ENCODE assay signal across 16 cellular contexts in the genomic region with DNA sequence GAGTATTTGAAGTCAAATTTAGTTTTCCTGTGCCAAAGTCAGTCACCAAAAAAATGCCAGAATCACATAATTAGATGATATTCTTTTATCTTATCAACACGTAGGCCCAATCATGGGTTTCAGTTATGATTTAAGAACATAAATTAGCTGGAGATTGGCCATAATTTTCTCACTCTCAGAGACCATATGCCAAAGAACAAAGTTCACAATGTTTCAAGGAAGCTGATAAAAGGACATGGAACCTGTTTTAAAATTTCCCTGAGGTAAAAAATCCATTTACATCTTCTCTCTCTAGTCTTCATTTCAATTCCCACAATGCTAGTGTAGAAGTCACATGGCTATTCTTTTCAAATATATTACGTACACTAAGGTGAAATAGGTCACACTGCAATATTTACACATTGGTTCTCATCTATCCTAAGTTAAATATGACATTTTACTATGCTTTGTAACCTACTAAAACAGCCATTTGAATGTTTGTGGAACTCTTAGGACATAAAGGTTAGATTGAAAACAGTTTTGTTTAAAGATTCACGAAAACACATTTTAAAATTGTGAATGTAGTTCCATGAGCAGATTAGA. TPM values are rescaled to one million over a fixed set of nuclear protein-coding genes. Genes with fewer than 3 reads are reported as not detected.
DNase-seq lines count a peak whose midpoint lies in the region; ATAC-seq, FAIRE-seq and TF ChIP-seq lines count a peak whose summit lies in the region.
"Had no signal": no experiment of that assay in that cellular context is flagged by ENCODE, and none has a peak within 500 bp of the region (broad histone marks: within the 10 kb centered on the region; RNA-seq: fewer than 3 reads in every experiment).

No MANE protein-coding gene starts in this region.

- H3K27ac Mint-ChIP-seq in GM23338: no peak overlapping the region
- H3K27ac Mint-ChIP-seq: H9 had no signal

- no peak overlapping the region for H3K4me3 Mint-ChIP-seq in GM23338
- H3K4me3 Mint-ChIP-seq: CD4-positive, CD25-positive, alpha-beta regulatory T cell; H9 had no signal

- RAD21 ChIA-PET in GM12878 (lab: Charles Lee; ENCODE audit: unreplicated experiment): no interaction called here

- no peak overlapping the region for H3K4me2 ChIP-seq in GM12878 (ENCODE audit: control insufficient read depth, insufficient read depth)
- no peak overlapping the region for H3K4me2 ChIP-seq in GM23338
- H3K4me2 ChIP-seq: BLaER1 treated with 17β-estradiol and CSF1 and Interleukin-3, amounts not matched to agents 10 nM and 100 nM had no signal

- H3K79me2 ChIP-seq in GM12878 (ENCODE audit: control insufficient read depth, insufficient read depth, low read length): no peaks in the 10 kb centered on the region
- no peaks in the 10 kb centered on the region for H3K79me2 ChIP-seq in GM23338 (replicated peaks; ENCODE audit: insufficient read depth)

- no peak overlapping the region for H2AFZ ChIP-seq in GM12878 (ENCODE audit: control insufficient read depth, low read depth, low read length)
- H2AFZ ChIP-seq in GM23338: no peak overlapping the region

- H3K9me3 ChIP-seq in GM12878 (replicated peaks; ENCODE audit: control insufficient read depth, insufficient read depth, low read length): no peaks in the 10 kb centered on the region; the same call in 2 of the 3 replicates
- H3K9me3 ChIP-seq in pancreas: no peaks in the 10 kb centered on the region
- no peaks in the 10 kb centered on the region for H3K9me3 ChIP-seq in Peyer's patch
- H3K9me3 ChIP-seq in kidney (ENCODE audit: control insufficient read depth in 1 of 2, low read length in 2 of 2): no peaks in the 10 kb centered on the region

- peak; percentile 44 for FAIRE-seq in D721Med (lab: Jason Lieb, UNC)
- peak; percentile 84 for FAIRE-seq in GM12878 (lab: Jason Lieb, UNC)
- FAIRE-seq in pancreas (lab: Jason Lieb, UNC): no peak
- no peak for FAIRE-seq in kidney (lab: Jason Lieb, UNC)
- FAIRE-seq: GM19239 had no signal

- no peaks in the 10 kb centered on the region; the same call in 2 of the 3 replicates for H3K9me3 Mint-ChIP-seq in GM23338
- H3K9me3 Mint-ChIP-seq: CD4-positive, CD25-positive, alpha-beta regulatory T cell; H9 had no signal

- TF ChIP-seq RAD21 in GM12878 (IDR thresholded peaks at IDR 0.05; ENCODE audit: insufficient read depth, low read depth, low read length): no peak

- peaks cover 3 to 7% of the 10 kb centered on the region in 2 experiments; a peak in 3 of 4 replicates for H3K36me3 ChIP-seq in GM12878 (ENCODE audit: control insufficient read depth in 2 of 2, insufficient read depth in 2 of 2, low read length in 1 of 2)
- H3K36me3 ChIP-seq in pancreas: peaks cover 3 to 53% (median 12%) of the 10 kb centered on the region in 3 donors
- H3K36me3 ChIP-seq in Peyer's patch: peaks cover 0 to 25% (median 0%) of the 10 kb centered on the region in 3 donors
- peaks cover 4% of the 10 kb centered on the region for H3K36me3 ChIP-seq in GM23338 (ENCODE audit: insufficient read depth)
- H3K36me3 ChIP-seq in kidney (ENCODE audit: control insufficient read depth in 1 of 2, insufficient read depth in 2 of 2, low read length in 2 of 2): peaks cover 12 to 36% of the 10 kb centered on the region in 2 donors

- TF ChIP-seq CTCF in D721Med (IDR thresholded peaks at IDR 0.05; ENCODE audit: insufficient read depth, missing control alignments) (no peak), GM12878 (IDR thresholded peaks at IDR 0.05 in 2 of 3, conservative IDR thresholded peaks at IDR 0.05 in 1 of 3; ENCODE audit: control insufficient read depth in 2 of 3, extremely low read depth in 1 of 3, insufficient read depth in 1 of 3, low read depth in 3 of 3, low read length in 3 of 3) (no peak), pancreas (IDR thresholded peaks at IDR 0.05) (no peak), Peyer's patch (IDR thresholded peaks at IDR 0.05) (no peak), GM23338 (conservative IDR thresholded peaks at IDR 0.05; ENCODE audit: low read depth in 2 of 2) (no peak), kidney (IDR thresholded peaks at IDR 0.05; ENCODE audit: borderline replicate concordance, extremely low read depth, insufficient read depth) (no peak)

- no peak for TF ChIP-seq POLR2A in GM12878 (IDR thresholded peaks at IDR 0.05; ENCODE audit: low read depth, low read length)
- TF ChIP-seq POLR2A in Peyer's patch (IDR thresholded peaks at IDR 0.05): no peak

- no TSS peak for BruUV-seq in GM12878 (replicated peaks; lab: Mats Ljungman, UMichigan)

- SMC1A ChIA-PET in GM12878 (lab: Charles Lee; ENCODE audit: uncharacterized antibody, unreplicated experiment): no interaction called here

- DNase-seq in D721Med (ENCODE audit: insufficient read length, low spot score): no peak
- no peak for DNase-seq in GM12878 (ENCODE audit: low read depth, low spot score)
- no peak for DNase-seq in left lobe of liver (ENCODE audit: low spot score)
- no peak for DNase-seq in pancreas
- DNase-seq in Peyer's patch: no peak
- DNase-seq in GM23338 (ENCODE audit: low spot score): no peak
- no peak for DNase-seq in NCI-H2081 (lab: John Stamatoyannopoulos, UW)
- no peak for DNase-seq in kidney
- DNase-seq: ACHN; CD4-positive, CD25-positive, alpha-beta regulatory T cell; DMS 273 treated with DMSO at 0.1 percent for 48 hours; DND-41; GDM1; H9 had no signal

- no peaks in the 10 kb centered on the region for H3F3A ChIP-seq in GM23338 (replicated peaks; ENCODE audit: low read depth)

- H3K4me1 Mint-ChIP-seq in GM23338: no peaks in the 10 kb centered on the region
- H3K4me1 Mint-ChIP-seq: CD4-positive, CD25-positive, alpha-beta regulatory T cell; H9 had no signal

- H3K27ac ChIP-seq in GM12878 (ENCODE audit: control insufficient read depth, insufficient read depth) (no peak overlapping the region), pancreas (no peak overlapping the region), Peyer's patch (no peak overlapping the region), GM23338 (ENCODE audit: low read depth) (no peak overlapping the region), kidney (ENCODE audit: low read depth in 2 of 2, low read length in 2 of 2) (no peak overlapping the region)
- H3K27ac ChIP-seq: BLaER1 treated with 17β-estradiol and CSF1 and Interleukin-3, amounts not matched to agents 10 nM and 100 nM had no signal

- H3K4me3 ChIP-seq in GM12878: no peak overlapping the region
- H3K4me3 ChIP-seq in pancreas: no peak overlapping the region
- H3K4me3 ChIP-seq in Peyer's patch: no peak overlapping the region
- no peak overlapping the region for H3K4me3 ChIP-seq in GM23338
- no peak overlapping the region for H3K4me3 ChIP-seq in kidney (ENCODE audit: low read length in 2 of 2)
- H3K4me3 ChIP-seq: BLaER1 treated with 17β-estradiol and CSF1 and Interleukin-3, amounts not matched to agents 10 nM and 100 nM had no signal

- POLR2A ChIA-PET in GM12878 (lab: Charles Lee): no interaction called here

- H3K36me3 Mint-ChIP-seq in GM23338 (ENCODE audit: low read depth): peaks cover 31% of the 10 kb centered on the region; the same call in 2 of the 3 replicates

- H3K9ac ChIP-seq in GM12878 (ENCODE audit: control insufficient read depth, insufficient read depth, low read length) (no peak overlapping the region), kidney (ENCODE audit: low read length in 2 of 2) (no peak overlapping the region)
- H3K9ac ChIP-seq: BLaER1 treated with 17β-estradiol and CSF1 and Interleukin-3, amounts not matched to agents 10 nM and 100 nM had no signal

- H3K4me1 ChIP-seq in GM12878 (ENCODE audit: control insufficient read depth, insufficient read depth, low read length) (no peaks in the 10 kb centered on the region), pancreas (peaks cover 8 to 13% (median 9%) of the 10 kb centered on the region in 3 donors), Peyer's patch (no peaks in the 10 kb centered on the region), GM23338 (ENCODE audit: insufficient read depth) (no peaks in the 10 kb centered on the region), kidney (ENCODE audit: control insufficient read depth in 1 of 2, insufficient read depth in 1 of 2, low read depth in 1 of 2, low read length in 2 of 2) (no peaks in the 10 kb centered on the region)
- H3K4me1 ChIP-seq: BLaER1 treated with 17β-estradiol and CSF1 and Interleukin-3, amounts not matched to agents 10 nM and 100 nM had no signal

- ATAC-seq in GM12878 (no peak), left lobe of liver (peak; percentile 56), pancreas (peak; percentile 49 to 76 (median 59)), GM23338 (no peak)

- CTCF ChIA-PET in GM12878 (lab: Yijun Ruan, JAX): interaction anchor here (1.2 kb wide), 1 partner anchor 306 kb away, joined by 5 read pairs; no protein-coding TSS in a partner anchor

- H3K27me3 Mint-ChIP-seq in GM23338 (ENCODE audit: insufficient read depth, low read depth, poor library complexity): no peaks in the 10 kb centered on the region
- H3K27me3 Mint-ChIP-seq: CD4-positive, CD25-positive, alpha-beta regulatory T cell had no signal

- intact Hi-C loops in GM12878 (cut with micrococcal nuclease; ENCODE audit: unreplicated experiment) (no loop called here), pancreas (cut with DNase I) (no loop called here), kidney (cut with DNase I) (no loop called here)

- 97% methylated on average over 3 of the region's 3 CpGs for WGBS in GM12878 (ENCODE audit: insufficient coverage, insufficient replicate concordance, low lambda C conversion rate, missing lambda C conversion rate)
- WGBS in pancreas, 2 donors: 31 to 32% methylated on average over 3 of the region's 3 CpGs

- no peaks in the 10 kb centered on the region for H4K20me1 ChIP-seq in GM12878 (ENCODE audit: control insufficient read depth, insufficient read depth)
- H4K20me1 ChIP-seq in GM23338 (replicated peaks; ENCODE audit: insufficient read depth): no peaks in the 10 kb centered on the region
- H4K20me1 ChIP-seq: BLaER1 treated with 17β-estradiol and CSF1 and Interleukin-3, amounts not matched to agents 10 nM and 100 nM had no signal

- H3K27me3 ChIP-seq in GM12878 (replicated peaks in 1 of 2; ENCODE audit: control insufficient read depth in 2 of 2, insufficient read depth in 2 of 2, low read length in 1 of 2) (no peaks in the 10 kb centered on the region), pancreas (no peaks in the 10 kb centered on the region), Peyer's patch (no peaks in the 10 kb centered on the region), GM23338 (ENCODE audit: insufficient read depth) (no peaks in the 10 kb centered on the region)
- H3K27me3 ChIP-seq: BLaER1 treated with 17β-estradiol and CSF1 and Interleukin-3, amounts not matched to agents 10 nM and 100 nM had no signal

- H3K9me2 ChIP-seq in GM23338 (ENCODE audit: insufficient read depth): no peaks in the 10 kb centered on the region

- TF ChIP-seq EP300 in GM12878 (IDR thresholded peaks at IDR 0.05; ENCODE audit: borderline replicate concordance in 1 of 2, control insufficient read depth in 1 of 2, low read depth in 2 of 2, low read length in 2 of 2): no peak

- in situ Hi-C loops in GM12878 (cut with MboI): no loop called here

RNA-seq across cellular contexts. Expression of a gene that starts 42.7 kb away (rescaled TPM):
- 23.2 and 23.6 TPM in 2 replicates for total RNA-seq in GM12878 (2013; cell fraction: nucleolus; rRNA removed)
- total RNA-seq in GM12878 (2014; rRNA removed) (20.9 and 24.2 TPM in 2 replicates), GM12878 (2014; rRNA removed; fragmentation: Illumina TruSeq; extraction: Trizol) (30.8 and 31.4 TPM in 2 replicates), GM12878 (2021) (45.9 and 48.2 TPM in 2 replicates), left lobe of liver (29.9 TPM), pancreas (10 to 100 TPM; 15.5 to 25.0 (median 17.1) TPM), Peyer's patch (10 to 100 TPM; 11.2 to 27.2 (median 19.9) TPM), kidney (47.9 TPM)
- polyA plus RNA-seq in GM12878 (2011; ENCODE audit: low read depth): 11.8 TPM
- polyA plus RNA-seq in GM12878 (2011; rRNA removed) (28.9 and 48.9 TPM in 2 replicates), GM12878 (2014; fragmentation: Illumina TruSeq; extraction: Trizol) (30.8 and 36.2 TPM in 2 replicates), GM12878 (2014; fragmentation: Nextera tagmentation; extraction: Ambion mirVana) (10 to 100 TPM; 19.8 to 47.4 TPM), GM12878 (2014; rRNA removed) (19.5 and 21.3 TPM in 2 replicates), GM12878 (2016; fragmentation: Nextera tagmentation; extraction: Ambion mirVana) (10 to 100 TPM; 36.4 to 43.0 TPM), pancreas (1 to 10 TPM; 2.8 to 6.2 TPM), GM23338 (2016; fragmentation: Nextera tagmentation; extraction: Ambion mirVana) (26.8 and 29.5 TPM in 2 replicates), kidney (ENCODE audit: insufficient read depth, low read depth, low replicate concordance) (14.2 TPM)
- 4.7 and 5.7 TPM in 2 replicates for polyA plus RNA-seq in GM12878 (2011; cell fraction: cytosol; rRNA removed)
- polyA plus RNA-seq in GM12878 (2011; cell fraction: nucleus; rRNA removed): 7.0 and 9.6 TPM in 2 replicates
- 12.0 and 13.1 TPM in 2 replicates for polyA plus RNA-seq in GM12878 (2012)
- polyA minus RNA-seq in GM12878 (2011; rRNA and poly(A)+ RNA removed): 15.0 and 46.0 TPM in 2 replicates
- 11.2 and 13.9 TPM in 2 replicates for polyA minus RNA-seq in GM12878 (2011; cell fraction: cytosol; rRNA and poly(A)+ RNA removed)
- 5.6 and 9.3 TPM in 2 replicates for polyA minus RNA-seq in GM12878 (2011; cell fraction: nucleus; rRNA and poly(A)+ RNA removed)
- 53.5 and 64.8 TPM in 2 replicates for total RNA-seq in GM23338 (2014; rRNA removed; shearing (Covaris generic))

Comparison
In these comparisons a context has a peak if more than half of its experiments do, and no peak if none do; other contexts are left out.
1. ATAC-seq: peak in left lobe of liver (single experiment) and pancreas (4 of 4); none in GM12878 (single experiment) and GM23338 (single experiment).